ENCODE assay signal across 13 cellular contexts in the genomic region with DNA sequence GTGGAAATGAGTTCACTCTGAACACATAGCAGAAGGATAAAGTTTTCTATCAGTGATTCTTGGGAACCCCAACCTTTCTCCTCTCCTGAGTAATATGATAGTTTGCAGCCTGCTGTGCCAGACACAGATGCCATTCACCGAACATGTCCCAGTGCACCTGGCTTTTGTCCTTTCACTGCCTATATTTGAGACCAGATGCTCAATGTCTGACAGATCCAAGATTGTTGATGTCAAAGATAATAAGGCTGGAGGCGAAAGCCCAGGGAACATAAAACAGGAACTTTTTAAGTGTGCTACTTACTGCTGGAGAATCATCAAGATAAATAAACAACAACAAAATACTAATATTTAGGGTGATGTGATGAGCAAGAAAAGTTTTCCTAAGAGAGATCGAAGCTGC.
"Had no signal": no experiment of that assay in that cellular context is flagged by ENCODE, and none has a peak within 500 bp of the region (broad histone marks: within the 10 kb centered on the region; RNA-seq: fewer than 3 reads in every experiment).

No MANE protein-coding gene starts in this region.

- H3K36me3 ChIP-seq: adrenal gland, esophagus muscularis mucosa, thoracic aorta, uterus had no signal

- H3K4me3 ChIP-seq: adrenal gland, esophagus muscularis mucosa, lung, skin epidermis, stomach, thoracic aorta, uterus had no signal

- H3K9me3 ChIP-seq: adrenal gland, esophagus muscularis mucosa, stomach, thoracic aorta, uterus had no signal

- H3K27ac ChIP-seq: adrenal gland, esophagus muscularis mucosa, skin epidermis, stomach, thoracic aorta, uterus had no signal

- H3K27me3 ChIP-seq: adrenal gland, esophagus muscularis mucosa, stomach, uterus had no signal

- DNase-seq: activated CD4-positive, alpha-beta T cell treated with anti-CD3 and anti-CD28 coated beads for 48 hours; activated CD8-positive, alpha-beta memory T cell treated with anti-CD3 and anti-CD28 coated beads for 24 hours; activated naive CD4-positive, alpha-beta T cell treated with anti-CD3 and anti-CD28 coated beads, Interleukin-2, amount 50 U/mL, for 16 hours; adrenal gland; left cardiac atrium; midbrain; stimulated activated CD4-positive, alpha-beta T cell treated with anti-CD3 and anti-CD28 coated beads, Interleukin-4, amount 100 ng/mL, for 4 hours; stomach; uterus had no signal

- H3K4me1 ChIP-seq: stomach, uterus had no signal
